In the genomic region with DNA sequence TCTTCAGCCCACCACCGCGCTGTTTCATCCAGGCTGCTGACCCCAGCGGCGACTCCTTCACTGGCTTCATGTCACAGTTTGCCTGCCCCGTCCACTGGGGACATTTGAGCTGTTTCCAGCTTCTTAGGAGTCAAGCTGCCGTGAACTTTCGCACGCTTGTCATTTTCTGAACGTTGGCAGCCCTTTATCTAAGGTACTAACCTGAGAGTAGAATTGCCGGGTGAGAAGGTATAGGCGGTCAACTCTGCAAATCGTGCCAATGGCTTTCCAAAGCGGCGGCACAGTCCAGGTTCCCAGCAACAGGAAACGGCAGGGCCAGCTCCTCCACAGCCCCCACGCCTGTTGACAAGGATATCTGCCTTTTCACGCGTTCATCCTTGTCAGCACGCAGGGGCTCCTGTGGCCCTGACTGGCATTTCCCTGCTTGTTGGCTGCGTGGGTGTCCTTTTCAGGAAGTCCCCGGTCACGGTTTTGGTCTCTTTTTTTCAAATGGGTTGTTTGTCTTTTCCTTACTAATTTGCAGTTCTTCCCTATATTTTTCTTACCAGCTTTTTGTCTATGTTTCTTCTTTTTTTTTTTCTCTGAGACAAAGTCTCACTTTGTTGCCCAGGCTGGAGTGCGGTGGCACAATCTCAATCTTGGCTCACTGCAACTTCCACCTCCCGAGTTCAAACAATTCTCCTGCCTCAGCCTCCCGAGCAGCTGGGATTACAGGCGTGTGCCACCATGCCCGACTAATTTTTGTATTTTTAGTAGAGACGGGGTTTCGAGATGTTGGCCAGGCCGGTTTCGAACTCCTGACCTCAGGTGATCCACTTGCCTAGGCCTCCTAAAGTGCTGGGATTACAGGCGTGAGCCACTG, we compare ENCODE assay signal across 12 cellular contexts. TPM values are rescaled to one million over a fixed set of nuclear protein-coding genes. Genes with fewer than 3 reads are reported as not detected.
DNase-seq lines count a peak whose midpoint lies in the region; ATAC-seq and TF ChIP-seq lines count a peak whose summit lies in the region.
"Had no signal": no experiment of that assay in that cellular context is flagged by ENCODE, and none has a peak within 500 bp of the region (broad histone marks: within the 10 kb centered on the region; RNA-seq: fewer than 3 reads in every experiment).

No MANE protein-coding gene starts in this region.

- H3K27me3 ChIP-seq in right atrium auricular region, result peaks cover 0 to 17% of the 10 kb centered on the region in 2 donors

- H3K36me3 Mint-ChIP-seq in T-helper 2 cell treated with Interferon-gamma antibody and Interleukin-4, amounts not matched to agents 5 μg/mL and 100 μg/mL, for 36 hours (ENCODE audit: low read depth), result no peaks in the 10 kb centered on the region
- peaks cover 2% of the 10 kb centered on the region for H3K36me3 Mint-ChIP-seq in T-helper 17 cell (ENCODE audit: low read depth)

- H3K9me3 ChIP-seq in T-helper 17 cell (ENCODE audit: control insufficient read depth, low read length, poor library complexity, severe bottlenecking) (no peaks in the 10 kb centered on the region), right atrium auricular region (no peaks in the 10 kb centered on the region)

- H3K4me1 Mint-ChIP-seq in T-helper 2 cell treated with Interferon-gamma antibody and Interleukin-4, amounts not matched to agents 5 μg/mL and 100 μg/mL, for 36 hours (ENCODE audit: low read depth), result peaks cover 10% of the 10 kb centered on the region
- peaks cover 13% of the 10 kb centered on the region for H3K4me1 Mint-ChIP-seq in T-helper 17 cell

- H3K27ac ChIP-seq in right atrium auricular region (peak overlapping the region in 1 of 2 donors; percentile 22), RWPE1 (no peak overlapping the region)

- H3K4me1 ChIP-seq in right atrium auricular region, result peaks cover 0 to 27% of the 10 kb centered on the region in 2 donors

- H3K36me3 ChIP-seq in right atrium auricular region, result no peaks in the 10 kb centered on the region

- H3K4me3 ChIP-seq in right atrium auricular region, result peak overlapping the region; percentile 33 to 43
- peak overlapping the region; percentile 18 for H3K4me3 ChIP-seq in skeletal muscle cell (ENCODE audit: low read depth, low read length)

- TF ChIP-seq CTCF in right atrium auricular region (IDR thresholded peaks at IDR 0.05) (no peak), RWPE1 (conservative IDR thresholded peaks at IDR 0.05; ENCODE audit: low read depth) (no peak)

- H3K27ac Mint-ChIP-seq in T-helper 2 cell treated with Interferon-gamma antibody and Interleukin-4, amounts not matched to agents 5 μg/mL and 100 μg/mL, for 36 hours, result peak overlapping the region; percentile 15
- H3K27ac Mint-ChIP-seq in T-helper 17 cell, result no peak overlapping the region

- ATAC-seq in T-helper 17 cell (no peak), HG02870 (IDR thresholded peaks at IDR 0.05; ENCODE audit: unreplicated experiment) (no peak)

- H3K27me3 Mint-ChIP-seq in T-helper 2 cell treated with Interferon-gamma antibody and Interleukin-4, amounts not matched to agents 5 μg/mL and 100 μg/mL, for 36 hours (ENCODE audit: low read depth), result peaks cover 49% of the 10 kb centered on the region
- peaks cover 43% of the 10 kb centered on the region for H3K27me3 Mint-ChIP-seq in T-helper 17 cell

- no peak overlapping the region for H3K4me3 Mint-ChIP-seq in T-helper 2 cell treated with Interferon-gamma antibody and Interleukin-4, amounts not matched to agents 5 μg/mL and 100 μg/mL, for 36 hours
- H3K4me3 Mint-ChIP-seq in T-helper 17 cell, result peak overlapping the region; percentile 75

- CTCF ChIA-PET in RWPE1 (lab: Yijun Ruan, JAX), result interaction anchor here (0.8 kb wide), 1 partner anchor 12 kb away, joined by 3 read pairs; no protein-coding TSS in a partner anchor

- DNase-seq in T-helper 2 cell treated with Interferon-gamma antibody and Interleukin-4, amounts not matched to agents 5 μg/mL and 100 μg/mL, for 36 hours (ENCODE audit: low spot score), result no peak
- DNase-seq in T-helper 2 cell (no peak), T-helper 17 cell (peak in 1 of 3 donors; percentile 1), right atrium auricular region (ENCODE audit: low spot score) (no peak), skeletal muscle cell (ENCODE audit: low read depth) (no peak), RWPE1 (ENCODE audit: low spot score) (no peak)
- DNase-seq in activated CD8-positive, alpha-beta memory T cell treated with anti-CD3 and anti-CD28 coated beads, Interleukin-2, amount 50 U/mL, for 48 hours, result no peak
- DNase-seq: DMS153, NCI-H1694 treated with DMSO at 0.1 percent for 48 hours, NCI-H69 had no signal

- no peaks in the 10 kb centered on the region for H3K9me3 Mint-ChIP-seq in T-helper 2 cell treated with Interferon-gamma antibody and Interleukin-4, amounts not matched to agents 5 μg/mL and 100 μg/mL, for 36 hours

- POLR2A ChIA-PET in RWPE1 (lab: Yijun Ruan, JAX; ENCODE audit: low non-redundant PET), result no interaction called here

RNA-seq across cellular contexts. Expression of gene UTS2R, which starts 1.3 kb away (rescaled TPM):
- not detected for total RNA-seq in T-helper 17 cell
- total RNA-seq in right atrium auricular region, result 10 to 100 TPM in 1 of 2 donors, under 1 TPM in 1; 0.44 to 16.9 TPM
- total RNA-seq: ureter had no signal

RNA-seq across cellular contexts. Expression of gene TEX19, which starts 13.8 kb away (rescaled TPM):
- total RNA-seq in T-helper 17 cell, result not detected
- not detected for total RNA-seq in right atrium auricular region
- total RNA-seq: ureter had no signal

RNA-seq across cellular contexts. Expression of gene SECTM1, which starts 39.3 kb away (rescaled TPM):
- total RNA-seq in T-helper 17 cell, result 1 to 10 TPM; 4.4 to 6.0 TPM
- total RNA-seq in right atrium auricular region, result 1 to 10 TPM; 3.1 to 7.7 TPM

RNA-seq across cellular contexts. Expression of gene HEXD, which starts 45.3 kb away (rescaled TPM):
- total RNA-seq in T-helper 17 cell, result 10 to 100 TPM; 32.2 to 33.4 TPM
- 10 to 100 TPM; 11.3 to 15.6 TPM for total RNA-seq in right atrium auricular region

RNA-seq across cellular contexts. Expression of gene OGFOD3, which starts 45.6 kb away (rescaled TPM):
- total RNA-seq in T-helper 17 cell (10 to 100 TPM; 15.8 to 16.5 TPM), right atrium auricular region (10 to 100 TPM; 26.4 to 32.4 TPM)
